Comparison of ENCODE assay signal across 20 cellular contexts in the genomic region with DNA sequence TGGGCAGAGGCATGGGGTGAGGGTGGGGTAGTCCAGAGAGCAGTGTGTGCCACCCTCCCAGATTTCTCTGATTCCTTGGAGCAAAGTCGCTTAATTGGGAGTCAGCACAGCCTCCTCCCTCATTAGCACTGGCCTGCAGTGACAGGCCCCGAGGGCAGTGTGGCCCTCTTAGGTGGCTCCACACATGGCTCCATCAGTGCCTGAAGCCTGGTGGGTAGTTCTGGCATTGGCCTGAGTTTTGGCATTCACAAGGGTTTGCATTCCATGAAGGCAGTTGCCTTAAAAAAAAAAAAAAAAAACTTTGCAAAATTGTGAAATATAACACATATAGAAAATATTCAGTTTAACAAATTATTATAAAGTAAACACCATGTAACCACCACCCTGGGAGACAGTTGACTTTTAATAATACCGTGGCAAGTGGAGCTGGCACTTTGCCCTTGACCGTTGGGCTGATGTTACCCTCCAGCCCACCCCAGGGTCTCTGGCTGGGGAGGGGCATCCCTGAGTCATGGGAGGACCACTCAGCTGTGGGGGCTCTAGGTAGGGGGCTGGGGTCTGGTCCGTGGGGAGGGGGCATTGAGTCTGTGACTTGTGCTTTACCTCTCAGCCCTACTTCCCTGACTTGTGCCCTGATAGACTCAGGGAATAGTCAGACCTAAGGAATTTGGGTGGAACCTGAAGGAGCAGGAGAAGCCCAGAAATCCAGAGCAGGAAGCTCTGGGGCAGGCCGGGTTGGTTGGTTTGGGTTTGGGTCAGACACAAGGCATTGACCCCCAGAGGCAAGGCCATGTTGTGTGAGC. TPM values are rescaled to one million over a fixed set of nuclear protein-coding genes. Genes with fewer than 3 reads are reported as not detected.
DNase-seq lines count a peak whose midpoint lies in the region; ATAC-seq, FAIRE-seq and TF ChIP-seq lines count a peak whose summit lies in the region.
"Had no signal": no experiment of that assay in that cellular context is flagged by ENCODE, and none has a peak within 500 bp of the region (broad histone marks: within the 10 kb centered on the region; RNA-seq: fewer than 3 reads in every experiment).

No MANE protein-coding gene starts in this region.

- TF ChIP-seq POLR2A in Peyer's patch (IDR thresholded peaks at IDR 0.05) = no peak

- no peak overlapping the region for H3K4me3 Mint-ChIP-seq in HFFc6
- H3K4me3 Mint-ChIP-seq: activated T-helper 1 cell treated with anti-CD3 and anti-CD28 coated beads, Interleukin-12 subunit alpha, Interleukin-12 subunit beta, Interleukin-2, Interleukin-4 antibody, amounts not matched to agents 30 ng/mL and 10 ng/mL and 1 ng/mL, durations not matched to agents 14 hours and 24 hours and 36 hours; IgD-negative memory B cell had no signal

- peaks cover 6% of the 10 kb centered on the region for H3K27me3 Mint-ChIP-seq in HFFc6 (ENCODE audit: insufficient read depth)

- H3K27ac ChIP-seq in Peyer's patch (no peak overlapping the region), keratinocyte (ENCODE audit: control insufficient read depth, insufficient read depth, low read length) (no peak overlapping the region)
- H3K27ac ChIP-seq: cardiac muscle cell, vagina had no signal

- H3K9ac ChIP-seq in keratinocyte (ENCODE audit: control insufficient read depth, extremely low read depth, insufficient read depth, low read length) = no peak overlapping the region

- no peaks in the 10 kb centered on the region for H3K27me3 ChIP-seq in Peyer's patch
- H3K27me3 ChIP-seq in keratinocyte (ENCODE audit: control insufficient read depth, extremely low read depth, insufficient read depth, low read length) = peaks cover 6% of the 10 kb centered on the region
- H3K27me3 ChIP-seq: vagina had no signal

- ATAC-seq in HG03159 (IDR thresholded peaks at IDR 0.05; ENCODE audit: unreplicated experiment) (no peak), GM18907 (IDR thresholded peaks at IDR 0.05; ENCODE audit: unreplicated experiment) (no peak)

- no peaks in the 10 kb centered on the region for H3K36me3 ChIP-seq in Peyer's patch
- no peaks in the 10 kb centered on the region for H3K36me3 ChIP-seq in keratinocyte (ENCODE audit: control insufficient read depth in 2 of 2, extremely low read depth in 1 of 2, insufficient read depth in 2 of 2, low read length in 2 of 2)
- H3K36me3 ChIP-seq: cardiac muscle cell, vagina had no signal

- H3K4me1 Mint-ChIP-seq in HFFc6 (ENCODE audit: low read depth) = peaks cover 11% of the 10 kb centered on the region; the same call in 1 of the 2 replicates
- H3K4me1 Mint-ChIP-seq: IgD-negative memory B cell had no signal

- peak; percentile 41 for DNase-seq in AG08396 (ENCODE audit: low spot score)
- DNase-seq in HFFc6 = peak; percentile 21
- peak in 2 of 3 donors; percentile 12 to 21 for DNase-seq in Peyer's patch
- DNase-seq in keratinocyte (ENCODE audit: low read depth, low spot score) = no peak
- DNase-seq in NCI-H1105 (lab: John Stamatoyannopoulos, UW) = no peak
- no peak for DNase-seq in NCI-H774 (lab: John Stamatoyannopoulos, UW)
- DNase-seq: activated CD4-positive, CD25-positive, alpha-beta regulatory T cell; activated CD8-positive, alpha-beta memory T cell treated with anti-CD3 and anti-CD28 coated beads for 24 hours; glutamatergic neuron; NCI-H2081 treated with DMSO at 0.1 percent for 48 hours; NCI-H510A; occipital lobe had no signal

- no peaks in the 10 kb centered on the region for H3K9me3 ChIP-seq in Peyer's patch
- H3K9me3 ChIP-seq in keratinocyte (ENCODE audit: control insufficient read depth, low read depth, low read length) = no peaks in the 10 kb centered on the region
- H3K9me3 ChIP-seq: vagina had no signal

- peaks cover 21% of the 10 kb centered on the region for H3K36me3 Mint-ChIP-seq in HFFc6 (ENCODE audit: low read depth)

- peaks cover 20% of the 10 kb centered on the region for H3K9me3 Mint-ChIP-seq in HFFc6

- no peak overlapping the region for H3K27ac Mint-ChIP-seq in HFFc6
- H3K27ac Mint-ChIP-seq: activated T-helper 1 cell treated with anti-CD3 and anti-CD28 coated beads, Interleukin-12 subunit alpha, Interleukin-12 subunit beta, Interleukin-2, Interleukin-4 antibody, amounts not matched to agents 30 ng/mL and 10 ng/mL and 1 ng/mL, durations not matched to agents 14 hours and 24 hours and 36 hours; IgD-negative memory B cell had no signal

- H3K4me1 ChIP-seq in Peyer's patch (no peaks in the 10 kb centered on the region), keratinocyte (ENCODE audit: control insufficient read depth, extremely low read depth, insufficient read depth, low read length) (no peaks in the 10 kb centered on the region)
- H3K4me1 ChIP-seq: vagina had no signal

- FAIRE-seq in keratinocyte (lab: Jason Lieb, UNC) = no peak
- FAIRE-seq: G401.6 had no signal

- H3K4me3 ChIP-seq in Peyer's patch (no peak overlapping the region), keratinocyte (ENCODE audit: control insufficient read depth in 2 of 3, extremely low read depth in 1 of 3, insufficient read depth in 2 of 3, low read depth in 1 of 3, low read length in 3 of 3) (no peak overlapping the region)
- H3K4me3 ChIP-seq: cardiac muscle cell, vagina had no signal

- H3K79me2 ChIP-seq in keratinocyte (ENCODE audit: control insufficient read depth, insufficient read depth, low read length) = no peaks in the 10 kb centered on the region

- H2AFZ ChIP-seq in keratinocyte (ENCODE audit: control insufficient read depth, low read length) = no peak overlapping the region

- peak overlapping the region; percentile 3 for H3K4me2 ChIP-seq in keratinocyte (ENCODE audit: control insufficient read depth, extremely low read depth, insufficient read depth, low read depth, low read length)

- dilution Hi-C loops in keratinocyte (cut with MboI; ENCODE audit: extremely low pct_ligation_motif_present, low sequenced_read_pairs) = no loop called here

- H3K9me1 ChIP-seq in keratinocyte (ENCODE audit: control insufficient read depth, extremely low read depth, insufficient read depth, low read length) = no peaks in the 10 kb centered on the region

- TF ChIP-seq CTCF in HFFc6 (IDR thresholded peaks at IDR 0.05) (no peak), Peyer's patch (IDR thresholded peaks at IDR 0.05) (no peak), keratinocyte (optimal IDR thresholded peaks at IDR 0.05 in 1 of 3, IDR thresholded peaks at IDR 0.05 in 1 of 3, conservative IDR thresholded peaks at IDR 0.05 in 1 of 3; ENCODE audit: extremely low read depth in 1 of 3, insufficient read depth in 2 of 3, low read length in 3 of 3) (no peak)

- H4K20me1 ChIP-seq in keratinocyte (ENCODE audit: control insufficient read depth, extremely low read depth, insufficient read depth, low read length) = no peaks in the 10 kb centered on the region

RNA-seq across cellular contexts. Expression of a gene that starts 51.3 kb away (rescaled TPM):
- 10 to 100 TPM; 13.4 to 26.0 (median 14.8) TPM for total RNA-seq in HFFc6 (2021; fragmentation: NEBNext Ultra II Directional; extraction: Animal tissue kit (Norgen Biotek cat#: 25700))
- total RNA-seq in Peyer's patch = 1 to 10 TPM in 3 of 4 donors, under 1 TPM in 1; 0.88 to 4.2 (median 2.5) TPM
- polyA plus RNA-seq in keratinocyte = 0.73 to 2.3 TPM (median 1.7 TPM) in 3 replicates
- 2.4 TPM for polyA plus RNA-seq in keratinocyte (2011; ENCODE audit: low read depth)
- polyA plus RNA-seq in keratinocyte (2011; cell fraction: cytosol; rRNA removed) = 1.4 and 3.5 TPM in 2 replicates
- 1.2 and 1.5 TPM in 2 replicates for polyA plus RNA-seq in keratinocyte (2011; cell fraction: nucleus; rRNA removed)
- polyA plus RNA-seq in keratinocyte (2012; ENCODE audit: low replicate concordance) = 2.5 and 6.4 TPM in 2 replicates
- polyA minus RNA-seq in keratinocyte = 0.54 to 2.0 TPM (median 0.72 TPM) in 3 replicates
- polyA minus RNA-seq in keratinocyte (2011; cell fraction: cytosol; rRNA and poly(A)+ RNA removed) = 10.0 TPM
- polyA minus RNA-seq in keratinocyte (2011; cell fraction: nucleus; rRNA and poly(A)+ RNA removed) = 0.93 and 1.7 TPM in 2 replicates
- total RNA-seq: cardiac muscle cell, dermis microvascular lymphatic vessel endothelial cell, occipital lobe had no signal

Comparison
In these comparisons a context has a peak if more than half of its experiments do, and no peak if none do; other contexts are left out.
1. DNase-seq: peak in AG08396 (single experiment), HFFc6 (single experiment) and Peyer's patch (2 of 3); none in keratinocyte (single experiment), NCI-H1105 (single experiment) and NCI-H774 (single experiment).